Comparison of ENCODE assay signal across 20 cellular contexts in genomic region chr1:111742938-111743549, GRCh38. TPM values are rescaled to one million over a fixed set of nuclear protein-coding genes. Genes with fewer than 3 reads are reported as not detected.
DNase-seq lines count a peak whose midpoint lies in the region; ATAC-seq and TF ChIP-seq lines count a peak whose summit lies in the region.
"Had no signal": no experiment of that assay in that cellular context is flagged by ENCODE, and none has a peak within 500 bp of the region (broad histone marks: within the 10 kb centered on the region; RNA-seq: fewer than 3 reads in every experiment).

No MANE protein-coding gene starts in this region.

- DNase-seq in right atrium auricular region (ENCODE audit: low spot score) (no peak), heart right ventricle (no peak), fibroblast of peridontal ligament (ENCODE audit: extremely low read depth) (peak; percentile 64), trophoblast cell (peak; percentile 36 to 46), COLO829 (ENCODE audit: low spot score) (no peak)
- DNase-seq in activated CD8-positive, alpha-beta memory T cell treated with anti-CD3 and anti-CD28 coated beads, Interleukin-2, amount 50 U/mL, for 48 hours: peak; percentile 45
- DNase-seq in effector CD8-positive, alpha-beta T cell (lab: John Stamatoyannopoulos, UW): no peak
- DNase-seq: activated CD4-positive, alpha-beta T cell treated with anti-CD3 and anti-CD28 coated beads, Interleukin-2, amount 10 ng/mL, durations not matched to agents 24 days and 14 days; activated naive CD4-positive, alpha-beta T cell treated with anti-CD3 and anti-CD28 coated beads, Interleukin-2, amount 10 ng/mL, durations not matched to agents 7 days and 5 days; DMS79 treated with DMSO at 0.1 percent for 48 hours; Kasumi-1; NCI-H1092 treated with DMSO at 0.1 percent for 48 hours; NCI-H2107; NCI-H524 treated with DMSO at 0.1 percent for 48 hours; occipital lobe; stimulated activated naive CD4-positive, alpha-beta T cell had no signal

- H4K12ac ChIP-seq in trophoblast cell (ENCODE audit: low read depth, low read length): no peak overlapping the region

- H3K23ac ChIP-seq in trophoblast cell (ENCODE audit: low read length): no peak overlapping the region

- WGBS in heart right ventricle, 2 donors: 74 to 81% methylated on average over 5 of the region's 5 CpGs
- no CpG with 5 or more reads among the region's 5 CpGs for WGBS in trophoblast cell (ENCODE audit: extremely low coverage, insufficient coverage, insufficient read length)

- H3K4me3 ChIP-seq in right atrium auricular region (no peak overlapping the region), heart right ventricle (no peak overlapping the region), trophoblast cell (ENCODE audit: low read depth, low read length) (no peak overlapping the region)
- H3K4me3 ChIP-seq: ascending aorta had no signal

- no peak overlapping the region for H3K4ac ChIP-seq in trophoblast cell (ENCODE audit: low read depth, low read length)

- H3K18ac ChIP-seq in trophoblast cell (ENCODE audit: low read length): no peak overlapping the region

- no peak for ATAC-seq in heart right ventricle
- ATAC-seq in GM21737 (IDR thresholded peaks at IDR 0.05; ENCODE audit: unreplicated experiment): no peak
- ATAC-seq: CD8-positive, alpha-beta T cell; left lobe of liver had no signal

- H3K27me3 ChIP-seq in right atrium auricular region (no peaks in the 10 kb centered on the region), heart right ventricle (peaks cover 0 to 32% (median 0%) of the 10 kb centered on the region in 7 donors), trophoblast cell (ENCODE audit: insufficient read depth, low read length) (peaks cover 23% of the 10 kb centered on the region)
- H3K27me3 ChIP-seq: ascending aorta had no signal

- H3K4me2 ChIP-seq in trophoblast cell (ENCODE audit: low read length): no peak overlapping the region

- no peak overlapping the region for H3K9ac ChIP-seq in trophoblast cell (ENCODE audit: low read length)

- no peak overlapping the region for H2BK5ac ChIP-seq in trophoblast cell (ENCODE audit: low read depth, low read length, poor library complexity)

- intact Hi-C loops in heart right ventricle (cut with DNase I): no loop called here

- H3K9me3 ChIP-seq in right atrium auricular region (no peaks in the 10 kb centered on the region), heart right ventricle (no peaks in the 10 kb centered on the region), trophoblast cell (ENCODE audit: insufficient read depth, low read depth, low read length) (peaks cover 1% of the 10 kb centered on the region)
- H3K9me3 ChIP-seq: ascending aorta had no signal

- no peak overlapping the region for H4K8ac ChIP-seq in trophoblast cell (ENCODE audit: low read depth, low read length)

- H3K27ac ChIP-seq in right atrium auricular region: peak overlapping the region; percentile 62 to 87
- H3K27ac ChIP-seq in heart right ventricle: peak overlapping the region in 4 of 10 donors; percentile 31 to 74 (median 40)
- H3K27ac ChIP-seq in trophoblast cell (ENCODE audit: low read depth, low read length): no peak overlapping the region
- H3K27ac ChIP-seq: ascending aorta had no signal

- H2AK5ac ChIP-seq in trophoblast cell (ENCODE audit: low read length): no peak overlapping the region

- H3K4me1 ChIP-seq in right atrium auricular region (peaks cover 0 to 73% of the 10 kb centered on the region in 2 donors), heart right ventricle (peaks cover 3 to 50% (median 45%) of the 10 kb centered on the region in 9 donors), trophoblast cell (ENCODE audit: control insufficient read depth in 1 of 2, insufficient read depth in 2 of 2, low read length in 2 of 2) (peaks cover 16 to 17% of the 10 kb centered on the region in 2 experiments)

- no peak overlapping the region for H2BK12ac ChIP-seq in trophoblast cell (ENCODE audit: low read length)

- TF ChIP-seq CTCF in right atrium auricular region (IDR thresholded peaks at IDR 0.05) (no peak), heart right ventricle (IDR thresholded peaks at IDR 0.05) (no peak)

- no peaks in the 10 kb centered on the region for H3K36me3 ChIP-seq in right atrium auricular region
- H3K36me3 ChIP-seq in heart right ventricle: no peaks in the 10 kb centered on the region
- no peaks in the 10 kb centered on the region for H3K36me3 ChIP-seq in trophoblast cell (ENCODE audit: control insufficient read depth in 1 of 2, insufficient read depth in 2 of 2, low read length in 2 of 2)
- H3K36me3 ChIP-seq: ascending aorta had no signal

- no peak overlapping the region for H2AFZ ChIP-seq in trophoblast cell (ENCODE audit: insufficient read depth, low read length, poor library complexity)

- H3K79me1 ChIP-seq in trophoblast cell (ENCODE audit: low read length): peaks cover 3% of the 10 kb centered on the region

- H3K14ac ChIP-seq in trophoblast cell (ENCODE audit: low read length): no peak overlapping the region

- no peak overlapping the region for H4K91ac ChIP-seq in trophoblast cell (ENCODE audit: low read depth, low read length)

- H3K79me2 ChIP-seq in trophoblast cell (ENCODE audit: control insufficient read depth, insufficient read depth, low read length, poor library complexity): no peaks in the 10 kb centered on the region

- no peak overlapping the region for H2BK120ac ChIP-seq in trophoblast cell (ENCODE audit: insufficient read depth, low read length, poor library complexity)

RNA-seq across cellular contexts. Expression of gene INKA2, which starts 3.8 kb away (rescaled TPM):
- total RNA-seq in right atrium auricular region: 10 to 100 TPM; 17.3 to 23.4 TPM
- total RNA-seq in heart right ventricle: 10 to 100 TPM in 9 of 10 donors, 1 to 10 TPM in 1; 8.7 to 34.6 (median 14.8) TPM
- polyA plus RNA-seq in heart right ventricle: 1 to 10 TPM; 6.8 to 9.9 TPM
- 0.73 and 0.79 TPM in 2 replicates for polyA plus RNA-seq in trophoblast cell (2013)
- total RNA-seq: ascending aorta had no signal

RNA-seq across cellular contexts. Expression of gene DDX20, which starts 12.7 kb away (rescaled TPM):
- total RNA-seq in right atrium auricular region: 1 to 10 TPM; 6.1 to 8.8 TPM
- 1 to 10 TPM; 5.0 to 10.0 (median 6.5) TPM for total RNA-seq in heart right ventricle
- polyA plus RNA-seq in heart right ventricle: 1 to 10 TPM; 4.0 to 4.1 TPM
- polyA plus RNA-seq in trophoblast cell (2013): 9.1 and 9.7 TPM in 2 replicates

Comparison
In these comparisons a context has a peak if more than half of its experiments do, and no peak if none do; other contexts are left out.
1. DNase-seq: peak in activated CD8-positive, alpha-beta memory T cell treated with anti-CD3 and anti-CD28 coated beads, Interleukin-2, amount 50 U/mL, for 48 hours (single experiment), fibroblast of peridontal ligament (single experiment) and trophoblast cell (2 of 2); none in right atrium auricular region (single experiment), heart right ventricle (0 of 2), effector CD8-positive, alpha-beta T cell (single experiment) and COLO829 (single experiment).